ENCODE assay signal across 30 cellular contexts in the genomic region with DNA sequence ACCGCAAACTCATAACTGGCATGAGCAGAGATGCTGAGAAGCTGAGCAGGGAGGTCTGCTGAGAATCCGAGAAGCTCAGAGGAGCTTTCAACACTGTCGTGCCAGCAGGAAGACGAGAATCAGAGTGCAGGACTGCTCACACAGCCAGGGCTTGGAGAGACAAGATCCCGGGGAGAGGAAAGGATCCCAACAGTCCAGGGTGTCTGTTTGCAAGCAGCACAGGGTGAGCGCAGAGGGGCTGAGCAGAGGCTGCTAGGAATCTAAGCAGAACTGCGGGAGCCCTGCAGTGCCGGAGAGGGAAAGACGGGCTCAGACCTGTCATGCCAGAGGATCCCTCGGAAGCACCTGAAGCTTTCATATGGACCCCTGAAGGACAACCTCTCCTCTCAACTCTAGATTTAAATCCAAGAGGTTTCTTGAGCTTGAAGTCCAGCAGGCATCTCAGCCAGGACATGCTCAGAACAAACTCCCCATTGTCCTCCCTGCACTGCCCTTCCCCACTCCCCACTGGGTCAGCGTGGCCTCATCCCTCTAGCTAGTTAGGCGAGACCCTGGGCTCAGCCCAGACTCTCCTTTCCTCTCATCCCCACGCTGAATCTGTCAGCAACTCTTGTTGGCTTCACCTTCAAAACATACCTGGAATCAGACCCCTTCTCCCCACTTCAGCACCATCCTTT. TPM values are rescaled to one million over a fixed set of nuclear protein-coding genes. Genes with fewer than 3 reads are reported as not detected.
A peak's percentile ranks its signal among the peaks of the same experiment; 100 is the strongest.
DNase-seq lines count a peak whose midpoint lies in the region; ATAC-seq, FAIRE-seq and TF ChIP-seq lines count a peak whose summit lies in the region.
"Had no signal": no experiment of that assay in that cellular context is flagged by ENCODE, and none has a peak within 500 bp of the region (broad histone marks: within the 10 kb centered on the region; RNA-seq: fewer than 3 reads in every experiment).

No MANE protein-coding gene starts in this region.

- peak; percentile 22 for DNase-seq in Right ventricle myocardium superior
- no peak for DNase-seq in right atrium auricular region (ENCODE audit: low spot score)
- no peak for DNase-seq in K562 (ENCODE audit: extremely low read depth in 1 of 4, low spot score in 3 of 4)
- peak; percentile 49 for DNase-seq in medulla oblongata (ENCODE audit: extremely low spot score)
- peak; percentile 42 for DNase-seq in sigmoid colon
- no peak for DNase-seq in activated CD4-positive, alpha-beta memory T cell treated with anti-CD3 and anti-CD28 coated beads for 36 hours
- DNase-seq: activated naive CD4-positive, alpha-beta T cell treated with anti-CD3 and anti-CD28 coated beads, Interleukin-2, amount 10 ng/mL, durations not matched to agents 7 days and 5 days; AML-193; cortex of kidney; endodermal cell; foreskin melanocyte; hippocampal formation; immature natural killer cell; NCI-H1092 treated with DMSO at 0.1 percent for 48 hours; NCI-H187; NCI-H2171 treated with DMSO at 0.1 percent for 48 hours; NCI-H524 treated with DMSO at 0.1 percent for 48 hours; PC-3; SHP77; stimulated activated naive CD8-positive, alpha-beta T cell treated with anti-CD3 and anti-CD28 coated beads, Interleukin-15, amount 100 ng/mL, for 72 hours; T1000 had no signal

- H3K79me2 ChIP-seq in K562 (ENCODE audit: control insufficient read depth, insufficient read depth, low read length) = no peaks in the 10 kb centered on the region

- intact Hi-C loops in Right ventricle myocardium superior (cut with DNase I) (loop anchor here (5.0 kb wide), 1 partner anchor 192 kb away; no protein-coding TSS in a partner anchor), K562 (cut with micrococcal nuclease) (no loop called here), sigmoid colon (cut with DNase I) (loop anchor here (5.0 kb wide), 1 partner anchor 187 kb away; a partner anchor contains a TSS)
- intact Hi-C loops in activated CD4-positive, alpha-beta memory T cell treated with anti-CD3 and anti-CD28 coated beads for 36 hours (cut with micrococcal nuclease) = loop anchor here (5.0 kb wide), 1 partner anchor 307 kb away; no protein-coding TSS in a partner anchor

- H3K27ac ChIP-seq in right atrium auricular region (no peak overlapping the region), K562 (ENCODE audit: extremely low read depth, low read depth, low read length) (no peak overlapping the region), sigmoid colon (peak overlapping the region in 3 of 4 donors; percentile 14 to 40 (median 19))
- H3K27ac ChIP-seq: esophagus muscularis mucosa, left lung, tibial nerve had no signal

- no peak overlapping the region for H3K4me3 Mint-ChIP-seq in activated CD4-positive, alpha-beta memory T cell treated with anti-CD3 and anti-CD28 coated beads for 36 hours
- H3K4me3 Mint-ChIP-seq: activated naive CD4-positive, alpha-beta T cell treated with anti-CD3 and anti-CD28 coated beads, Interleukin-2, amount 10 ng/mL, durations not matched to agents 7 days and 5 days; endodermal cell; immature natural killer cell; stimulated activated naive CD8-positive, alpha-beta T cell treated with anti-CD3 and anti-CD28 coated beads, Interleukin-15, amount 100 ng/mL, for 72 hours had no signal

- no peak for TF ChIP-seq POLR2A in K562 (conservative IDR thresholded peaks at IDR 0.05)
- TF ChIP-seq POLR2A in sigmoid colon (IDR thresholded peaks at IDR 0.05) = no peak

- no peak for TF ChIP-seq RAD21 in K562 (CRISPR knock-in tag; conservative IDR thresholded peaks at IDR 0.05 in 1 of 2, IDR thresholded peaks at IDR 0.05 in 1 of 2)

- in situ Hi-C loops in K562 (cut with MboI) = loop anchor here (5.0 kb wide), 1 partner anchor 192 kb away; no protein-coding TSS in a partner anchor

- H3K4me3 ChIP-seq in right atrium auricular region (no peak overlapping the region), K562 (no peak overlapping the region), sigmoid colon (no peak overlapping the region)
- H3K4me3 ChIP-seq: esophagus muscularis mucosa, HAP-1, left lung, tibial nerve had no signal

- no peak for FAIRE-seq in K562 (lab: Jason Lieb, UNC)
- FAIRE-seq: A204.1 had no signal

- ATAC-seq in Right ventricle myocardium superior (ENCODE audit: poor library complexity) = no peak
- no peak for ATAC-seq in K562
- ATAC-seq in HG03135 (IDR thresholded peaks at IDR 0.05; ENCODE audit: unreplicated experiment) = no peak
- ATAC-seq in HG02938 (IDR thresholded peaks at IDR 0.05; ENCODE audit: unreplicated experiment) = no peak
- ATAC-seq: left lung; PC-3; stimulated activated naive CD8-positive, alpha-beta T cell treated with anti-CD3 and anti-CD28 coated beads, Interleukin-15, amount 100 ng/mL, for 72 hours had no signal

- H3K4me1 ChIP-seq in right atrium auricular region (peaks cover 0 to 16% of the 10 kb centered on the region in 2 donors), K562 (replicated peaks in 1 of 2; ENCODE audit: control insufficient read depth in 2 of 2, insufficient read depth in 2 of 2, low read length in 2 of 2) (peaks cover 0 to 13% of the 10 kb centered on the region in 2 experiments; a peak in 2 of 5 replicates), sigmoid colon (peaks cover 0 to 18% (median 17%) of the 10 kb centered on the region in 4 donors)
- H3K4me1 ChIP-seq: HAP-1 had no signal

- no TSS peak for BruUV-seq in K562 (replicated peaks; lab: Mats Ljungman, UMichigan)

- no peaks in the 10 kb centered on the region for H4K20me1 ChIP-seq in K562 (replicated peaks; ENCODE audit: control insufficient read depth, insufficient read depth, low read length)

- POLR2A ChIA-PET in K562 (lab: Yijun Ruan, JAX) = no interaction called here
- POLR2A ChIA-PET in activated CD4-positive, alpha-beta memory T cell treated with anti-CD3 and anti-CD28 coated beads for 36 hours (lab: Charles Lee) = no interaction called here

- TF ChIP-seq EP300 in K562 (IDR thresholded peaks at IDR 0.05; ENCODE audit: low read length) = no peak
- TF ChIP-seq EP300 in sigmoid colon (IDR thresholded peaks at IDR 0.05) = no peak

- CTCF ChIA-PET in K562 (lab: Yijun Ruan, JAX; ENCODE audit: low intra/inter-chr PET ratio) = interaction anchor here (0.7 kb wide), 1 partner anchor 429 kb away, joined by 6 read pairs; no protein-coding TSS in a partner anchor
- CTCF ChIA-PET in activated CD4-positive, alpha-beta memory T cell treated with anti-CD3 and anti-CD28 coated beads for 36 hours (lab: Charles Lee) = no interaction called here

- peaks cover 18% of the 10 kb centered on the region for H3K9me3 Mint-ChIP-seq in activated CD4-positive, alpha-beta memory T cell treated with anti-CD3 and anti-CD28 coated beads for 36 hours

- TF ChIP-seq CTCF in right atrium auricular region (IDR thresholded peaks at IDR 0.05) = no peak
- no peak for TF ChIP-seq CTCF in K562 (IDR thresholded peaks at IDR 0.05 in 2 of 3, conservative IDR thresholded peaks at IDR 0.05 in 1 of 3; ENCODE audit: insufficient read depth in 2 of 3, low read depth in 1 of 3, low read length in 3 of 3)
- TF ChIP-seq CTCF in sigmoid colon (IDR thresholded peaks at IDR 0.05) = no peak

- no peak overlapping the region for H3K9ac ChIP-seq in K562 (ENCODE audit: insufficient read depth in 1 of 2, low read depth in 2 of 2, low read length in 2 of 2)

- H3K9me3 ChIP-seq in right atrium auricular region (peaks cover 0 to 4% of the 10 kb centered on the region in 2 donors), K562 (replicated peaks; ENCODE audit: control insufficient read depth, insufficient read depth, low read depth, low read length) (peaks cover 13% of the 10 kb centered on the region; the same call in 1 of the 2 replicates), sigmoid colon (peaks cover 0 to 4% (median 0%) of the 10 kb centered on the region in 4 donors)

- 4% methylated on average over 12 of the region's 13 CpGs for WGBS in K562 (ENCODE audit: insufficient coverage, low coverage, missing lambda C conversion rate)
- 54 to 82% methylated on average over 13 of the region's 13 CpGs for WGBS in sigmoid colon, 2 donors

- H3K27ac Mint-ChIP-seq in activated CD4-positive, alpha-beta memory T cell treated with anti-CD3 and anti-CD28 coated beads for 36 hours = no peak overlapping the region
- H3K27ac Mint-ChIP-seq: activated naive CD4-positive, alpha-beta T cell treated with anti-CD3 and anti-CD28 coated beads, Interleukin-2, amount 10 ng/mL, durations not matched to agents 7 days and 5 days; endodermal cell; immature natural killer cell; progenitor cell of endocrine pancreas; stimulated activated naive CD8-positive, alpha-beta T cell treated with anti-CD3 and anti-CD28 coated beads, Interleukin-15, amount 100 ng/mL, for 72 hours had no signal

- H3K4me2 ChIP-seq in K562 (ENCODE audit: insufficient read depth, low read length) = no peak overlapping the region

- H3K27me3 ChIP-seq in right atrium auricular region (no peaks in the 10 kb centered on the region), K562 (ENCODE audit: control insufficient read depth in 2 of 2, insufficient read depth in 2 of 2, low read length in 2 of 2) (peaks cover 46 to 60% of the 10 kb centered on the region in 2 experiments), sigmoid colon (peaks cover 0 to 8% (median 0%) of the 10 kb centered on the region in 3 donors)
- H3K27me3 ChIP-seq: esophagus muscularis mucosa, tibial nerve had no signal

- H2AFZ ChIP-seq in K562 (ENCODE audit: low read depth, low read length) = no peak overlapping the region

- peaks cover 5% of the 10 kb centered on the region for H3K4me1 Mint-ChIP-seq in activated CD4-positive, alpha-beta memory T cell treated with anti-CD3 and anti-CD28 coated beads for 36 hours (ENCODE audit: low read depth)
- H3K4me1 Mint-ChIP-seq: endodermal cell had no signal

- H3K36me3 Mint-ChIP-seq in activated CD4-positive, alpha-beta memory T cell treated with anti-CD3 and anti-CD28 coated beads for 36 hours = no peaks in the 10 kb centered on the region
- H3K36me3 Mint-ChIP-seq: activated naive CD4-positive, alpha-beta T cell treated with anti-CD3 and anti-CD28 coated beads, Interleukin-2, amount 10 ng/mL, durations not matched to agents 7 days and 5 days; immature natural killer cell had no signal

- no peaks in the 10 kb centered on the region for H3K36me3 ChIP-seq in right atrium auricular region
- no peaks in the 10 kb centered on the region for H3K36me3 ChIP-seq in K562 (ENCODE audit: control insufficient read depth, insufficient read depth, low read length)
- H3K36me3 ChIP-seq in sigmoid colon = no peaks in the 10 kb centered on the region
- H3K36me3 ChIP-seq: esophagus muscularis mucosa, HAP-1, left lung, tibial nerve had no signal

- no peaks in the 10 kb centered on the region for H3K9me1 ChIP-seq in K562 (ENCODE audit: control insufficient read depth, insufficient read depth, low read length)

- peaks cover 3% of the 10 kb centered on the region for H3K27me3 Mint-ChIP-seq in activated CD4-positive, alpha-beta memory T cell treated with anti-CD3 and anti-CD28 coated beads for 36 hours
- H3K27me3 Mint-ChIP-seq: stimulated activated naive CD8-positive, alpha-beta T cell treated with anti-CD3 and anti-CD28 coated beads, Interleukin-15, amount 100 ng/mL, for 72 hours had no signal

RNA-seq across cellular contexts. Expression of a gene that starts 40.7 kb away (rescaled TPM):
- total RNA-seq in Right ventricle myocardium superior = not detected
- not detected for total RNA-seq in right atrium auricular region
- not detected in 2 replicates for total RNA-seq in K562 (2011; cell fraction: chromatin; rRNA removed; ENCODE audit: low replicate concordance)
- total RNA-seq in K562 (2011; cell fraction: nucleolus; rRNA removed) = not detected in 2 replicates
- not detected in 2 replicates for total RNA-seq in K562 (2011; cell fraction: nucleoplasm; rRNA removed)
- total RNA-seq in K562 (2014; rRNA removed) = not detected in 2 replicates
- total RNA-seq in K562 (2014; rRNA removed; fragmentation: Illumina TruSeq; extraction: Trizol) = not detected in 2 replicates
- not detected in 2 replicates for total RNA-seq in K562 (2015; rRNA removed; fragmentation: Illumina TruSeq; extraction: Trizol)
- total RNA-seq in K562 (2021) = not detected in 2 replicates
- polyA plus RNA-seq in K562 (2011; rRNA removed) = not detected in 2 replicates
- not detected in 2 replicates for polyA plus RNA-seq in K562 (2011; cell fraction: cytosol; rRNA removed)
- polyA plus RNA-seq in K562 (2011; cell fraction: nucleus; rRNA removed) = not detected in 2 replicates
- not detected in 2 replicates for polyA plus RNA-seq in K562 (2012)
- polyA plus RNA-seq in K562 (2014; fragmentation: Illumina TruSeq; extraction: Trizol) = not detected in 2 replicates
- not detected for polyA plus RNA-seq in K562 (2014; fragmentation: Nextera tagmentation; extraction: Ambion mirVana)
- not detected in 2 replicates for polyA plus RNA-seq in K562 (2014; rRNA removed)
- not detected in 2 replicates for polyA minus RNA-seq in K562 (2011; rRNA and poly(A)+ RNA removed)
- polyA minus RNA-seq in K562 (2011; cell fraction: cytosol; rRNA and poly(A)+ RNA removed) = not detected in 2 replicates
- polyA minus RNA-seq in K562 (2011; cell fraction: nucleus; rRNA and poly(A)+ RNA removed) = not detected in 2 replicates
- not detected for total RNA-seq in sigmoid colon
- polyA plus RNA-seq in sigmoid colon = not detected
- total RNA-seq in activated CD4-positive, alpha-beta memory T cell treated with anti-CD3 and anti-CD28 coated beads for 36 hours = not detected
- total RNA-seq: endodermal cell, esophagus muscularis mucosa, left lung, PC-3, progenitor cell of endocrine pancreas, tibial nerve had no signal
- polyA plus RNA-seq: immature natural killer cell, neural cell had no signal

Comparison
In these comparisons a context has a peak if more than half of its experiments do, and no peak if none do; other contexts are left out.
1. DNase-seq: peak in Right ventricle myocardium superior (single experiment), medulla oblongata (single experiment) and sigmoid colon (single experiment); none in right atrium auricular region (single experiment), K562 (0 of 4) and activated CD4-positive, alpha-beta memory T cell treated with anti-CD3 and anti-CD28 coated beads for 36 hours (single experiment).
2. H3K27ac ChIP-seq: peak in sigmoid colon (3 of 4); none in right atrium auricular region (0 of 2) and K562 (single experiment).